ENCODE assay signal across 9 cellular contexts in the genomic region with DNA sequence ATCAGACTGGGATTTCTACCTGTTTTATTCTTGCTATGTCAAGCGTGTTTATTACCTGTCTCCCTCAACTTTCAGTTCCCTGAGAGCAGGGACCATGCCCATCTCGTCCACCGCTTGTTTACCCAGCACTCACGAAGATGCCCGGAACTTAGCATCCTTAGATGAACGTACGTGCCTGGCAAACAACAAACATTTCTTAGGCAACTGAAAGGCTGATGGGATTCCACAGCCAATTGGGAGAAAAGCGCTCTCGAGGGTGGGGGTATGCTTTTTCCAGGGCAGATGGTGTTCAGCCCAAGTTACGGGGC. TPM values are rescaled to one million over a fixed set of nuclear protein-coding genes. Genes with fewer than 3 reads are reported as not detected.
DNase-seq lines count a peak whose midpoint lies in the region; ATAC-seq, FAIRE-seq and TF ChIP-seq lines count a peak whose summit lies in the region.
"Had no signal": no experiment of that assay in that cellular context is flagged by ENCODE, and none has a peak within 500 bp of the region (broad histone marks: within the 10 kb centered on the region; RNA-seq: fewer than 3 reads in every experiment).

No MANE protein-coding gene starts in this region.

- H3K27me3 ChIP-seq in GM23248 (replicated peaks; ENCODE audit: insufficient read depth) (no peaks in the 10 kb centered on the region), SU-DHL-6 (ENCODE audit: low read length) (no peaks in the 10 kb centered on the region), gastroesophageal sphincter (no peaks in the 10 kb centered on the region), skeletal muscle satellite cell (ENCODE audit: control insufficient read depth, insufficient read depth, low read length) (no peaks in the 10 kb centered on the region)

- H3K4me3 ChIP-seq in GM23248 (peak overlapping the region; percentile 100), SU-DHL-6 (ENCODE audit: insufficient read depth, low read length, poor library complexity, severe bottlenecking) (peak overlapping the region; percentile 97), gastroesophageal sphincter (peak overlapping the region; percentile 86 to 99), skeletal muscle satellite cell (ENCODE audit: low read length) (peak overlapping the region; percentile 94)

- H3K36me3 ChIP-seq in GM23248 (ENCODE audit: low read depth) (peaks cover 15% of the 10 kb centered on the region; the same call in 1 of the 2 replicates), SU-DHL-6 (ENCODE audit: low read length) (no peaks in the 10 kb centered on the region), gastroesophageal sphincter (peaks cover 0 to 23% of the 10 kb centered on the region in 2 donors), skeletal muscle satellite cell (ENCODE audit: insufficient read depth, low read length) (peaks cover 34% of the 10 kb centered on the region)

- peak overlapping the region; percentile 99 for H3K9ac ChIP-seq in GM23248
- peak overlapping the region; percentile 97 for H3K9ac ChIP-seq in SU-DHL-6 (ENCODE audit: low read length)
- H3K9ac ChIP-seq in skeletal muscle satellite cell (ENCODE audit: low read depth, low read length): peak overlapping the region; percentile 97

- H3K79me2 ChIP-seq in GM23248 (ENCODE audit: insufficient read depth) (peaks cover 55% of the 10 kb centered on the region), SU-DHL-6 (ENCODE audit: insufficient read depth, low read length) (peaks cover 21% of the 10 kb centered on the region)

- ATAC-seq in gastroesophageal sphincter: no peak

- in situ Hi-C loops in GM23248 (cut with MboI): no loop called here
- in situ Hi-C loops in GM13976 (cut with MboI; ENCODE audit: low sequenced_read_pairs, unreplicated experiment): no loop called here

- no peak for FAIRE-seq in urothelium cell line (lab: Jason Lieb, UNC)

- H3K27ac ChIP-seq in GM23248 (peak overlapping the region; percentile 98), SU-DHL-6 (ENCODE audit: low read depth, low read length) (no peak overlapping the region), gastroesophageal sphincter (peak overlapping the region; percentile 37 to 93 (median 88))

- TF ChIP-seq EP300 in gastroesophageal sphincter (IDR thresholded peaks at IDR 0.05): no peak

- H4K20me1 ChIP-seq in GM23248 (ENCODE audit: insufficient read depth): peaks cover 21% of the 10 kb centered on the region; the same call in 1 of the 2 replicates
- no peaks in the 10 kb centered on the region for H4K20me1 ChIP-seq in SU-DHL-6 (ENCODE audit: low read depth, low read length)

- DNase-seq in GM23248 (no peak), urothelium cell line (ENCODE audit: low spot score) (no peak), islet precursor cell (no peak), AML-193 (lab: John Stamatoyannopoulos, UW) (no peak), GM13976 (ENCODE audit: low spot score) (no peak)

- 1 to 2% methylated on average over 10 of the region's 10 CpGs for WGBS in GM23248 (ENCODE audit: low coverage in 1 of 2, low lambda C conversion rate in 2 of 2, missing lambda C conversion rate in 2 of 2), 2 experiments
- WGBS in gastroesophageal sphincter (ENCODE audit: low coverage in 1 of 2), 2 donors: 0 to 5% methylated on average over 1 to 10 of the region's 10 CpGs

- TF ChIP-seq CTCF in SU-DHL-6 (IDR thresholded peaks at IDR 0.05; ENCODE audit: insufficient read depth, low read length, poor library complexity, severe bottlenecking) (no peak), gastroesophageal sphincter (IDR thresholded peaks at IDR 0.05) (no peak), GM13976 (IDR thresholded peaks at IDR 0.05; ENCODE audit: borderline replicate concordance, control extremely low read depth, extremely low read depth, insufficient read depth, missing control alignments) (no peak)

- H3K4me1 ChIP-seq in GM23248 (ENCODE audit: insufficient read depth) (peaks cover 27% of the 10 kb centered on the region), gastroesophageal sphincter (peaks cover 0 to 38% (median 22%) of the 10 kb centered on the region in 3 donors), skeletal muscle satellite cell (ENCODE audit: control insufficient read depth, insufficient read depth, low read length) (peaks cover 26% of the 10 kb centered on the region)

- no peaks in the 10 kb centered on the region for H3K9me3 ChIP-seq in GM23248 (ENCODE audit: low read depth)
- H3K9me3 ChIP-seq in SU-DHL-6 (ENCODE audit: insufficient read depth, low read length): no peaks in the 10 kb centered on the region
- H3K9me3 ChIP-seq in gastroesophageal sphincter: no peaks in the 10 kb centered on the region
- H3K9me3 ChIP-seq in skeletal muscle satellite cell (replicated peaks; ENCODE audit: low read length): no peaks in the 10 kb centered on the region

- TF ChIP-seq POLR2A in gastroesophageal sphincter (IDR thresholded peaks at IDR 0.05): no peak

- peak overlapping the region; percentile 86 for H3K4me2 ChIP-seq in GM23248 (ENCODE audit: unreplicated experiment)
- H3K4me2 ChIP-seq in SU-DHL-6 (ENCODE audit: low read depth, low read length, poor library complexity, severe bottlenecking): peak overlapping the region; percentile 70
- peak overlapping the region; percentile 98 for H3K4me2 ChIP-seq in skeletal muscle satellite cell (ENCODE audit: low read length)

- H2AFZ ChIP-seq in GM23248 (peak overlapping the region; percentile 92), SU-DHL-6 (ENCODE audit: low read depth, low read length, severe bottlenecking) (peak overlapping the region; percentile 97)

- H3K9me2 ChIP-seq in GM23248 (ENCODE audit: insufficient read depth): no peaks in the 10 kb centered on the region
- no peaks in the 10 kb centered on the region for H3K9me2 ChIP-seq in SU-DHL-6 (replicated peaks; ENCODE audit: insufficient read depth, low read length)

- H3F3A ChIP-seq in GM23248 (ENCODE audit: insufficient read depth): peaks cover 20% of the 10 kb centered on the region
- H3F3A ChIP-seq in SU-DHL-6 (ENCODE audit: insufficient read depth): no peaks in the 10 kb centered on the region

RNA-seq across cellular contexts. Expression of a gene that starts 0.4 kb away (rescaled TPM):
- total RNA-seq in GM23248 (2014; rRNA removed; shearing (Covaris generic)): 120 and 139 TPM in 2 replicates
- 48.0 and 51.3 TPM in 2 replicates for polyA plus RNA-seq in GM23248 (2016; fragmentation: Nextera tagmentation; extraction: Ambion mirVana)
- total RNA-seq in gastroesophageal sphincter: 10 to 100 TPM; 18.0 to 38.1 (median 25.7) TPM
- 64.9 and 65.4 TPM in 2 replicates for total RNA-seq in skeletal muscle satellite cell (2012; rRNA removed)

RNA-seq across cellular contexts. Expression of a gene that starts 4.9 kb away (rescaled TPM):
- total RNA-seq in GM23248 (2014; rRNA removed; shearing (Covaris generic)): 69.7 and 74.9 TPM in 2 replicates
- polyA plus RNA-seq in GM23248 (2016; fragmentation: Nextera tagmentation; extraction: Ambion mirVana): 40.7 and 40.9 TPM in 2 replicates
- total RNA-seq in gastroesophageal sphincter: 10 to 100 TPM; 30.5 to 43.1 (median 36.5) TPM
- total RNA-seq in skeletal muscle satellite cell (2012; rRNA removed): 81.7 and 89.0 TPM in 2 replicates

RNA-seq across cellular contexts. Expression of a gene that starts 16.6 kb away (rescaled TPM):
- 32.2 and 34.0 TPM in 2 replicates for total RNA-seq in GM23248 (2014; rRNA removed; shearing (Covaris generic))
- polyA plus RNA-seq in GM23248 (2016; fragmentation: Nextera tagmentation; extraction: Ambion mirVana): 19.8 and 22.4 TPM in 2 replicates
- 10 to 100 TPM; 23.6 to 45.1 (median 39.8) TPM for total RNA-seq in gastroesophageal sphincter
- 19.5 and 28.6 TPM in 2 replicates for total RNA-seq in skeletal muscle satellite cell (2012; rRNA removed)

RNA-seq across cellular contexts. Expression of a gene that starts 21.6 kb away (rescaled TPM):
- not detected in 2 replicates for total RNA-seq in GM23248 (2014; rRNA removed; shearing (Covaris generic))
- polyA plus RNA-seq in GM23248 (2016; fragmentation: Nextera tagmentation; extraction: Ambion mirVana): not detected in 2 replicates
- total RNA-seq in gastroesophageal sphincter: not detected
- total RNA-seq in skeletal muscle satellite cell (2012; rRNA removed): not detected in 2 replicates

RNA-seq across cellular contexts. Expression of a gene that starts 44.9 kb away (rescaled TPM):
- total RNA-seq in GM23248 (2014; rRNA removed; shearing (Covaris generic)): not detected in 2 replicates
- polyA plus RNA-seq in GM23248 (2016; fragmentation: Nextera tagmentation; extraction: Ambion mirVana): not detected in 2 replicates
- not detected for total RNA-seq in gastroesophageal sphincter
- total RNA-seq in skeletal muscle satellite cell (2012; rRNA removed): not detected in 2 replicates
- total RNA-seq: T-helper 1 cell treated with Interleukin-12 subunit alpha and Interleukin-12 subunit beta and Interleukin-4 antibody, amounts not matched to agents 30 ng/mL and 1 ng/mL, for 36 hours had no signal
